8 cellular contexts compared by ENCODE assay signal in the genomic region with DNA sequence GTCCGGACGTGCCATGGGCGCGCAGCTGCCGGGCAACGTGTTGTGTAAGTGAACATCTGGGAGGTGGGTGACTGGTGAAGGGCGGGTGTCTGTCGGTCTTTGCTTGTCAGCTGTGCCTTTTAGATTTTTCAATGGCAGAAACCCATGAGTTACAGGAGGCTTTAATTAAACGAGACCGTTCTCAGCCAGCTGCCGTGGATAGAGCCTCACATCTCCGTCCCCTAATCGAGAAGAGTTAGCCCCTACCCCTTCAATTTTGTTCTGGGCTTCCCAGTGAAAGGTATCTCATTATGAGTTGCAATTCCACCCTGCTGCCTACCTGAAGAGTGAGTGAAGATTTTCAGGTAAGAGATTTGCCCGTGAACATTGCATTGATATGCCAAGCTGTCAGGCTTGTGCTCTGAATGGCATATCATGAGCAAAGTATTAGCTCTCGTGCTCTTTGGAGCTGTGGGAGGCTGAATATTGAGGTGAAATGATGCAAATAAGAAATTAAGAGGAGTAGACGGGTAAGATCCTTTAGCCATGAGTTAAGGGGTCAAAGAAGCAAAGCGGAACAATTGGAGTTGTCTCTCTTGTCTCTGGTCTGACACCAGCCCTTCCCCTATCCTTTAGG.
DNase-seq lines count a peak whose midpoint lies in the region; ATAC-seq and TF ChIP-seq lines count a peak whose summit lies in the region.

No MANE protein-coding gene starts in this region.

- intact Hi-C loops in dorsolateral prefrontal cortex (cut with DNase I), result loop anchor here (1.0 to 10.0 kb wide), 4 partner anchors 92 to 396 kb away; partner anchors contain the start of genes HIBCH (in 2 of the 2), ORMDL1 (in 1 of the 2) and PMS1 (in 1 of the 2)

- H3K4me3 ChIP-seq in GM12864 (ENCODE audit: low read depth, low read length), result peak overlapping the region; percentile 84
- peak overlapping the region; percentile 52 to 92 (median 73) for H3K4me3 ChIP-seq in dorsolateral prefrontal cortex

- peak; percentile 30 for ATAC-seq in GM21526 (IDR thresholded peaks at IDR 0.05; ENCODE audit: low FRiP score, unreplicated experiment)
- ATAC-seq in naive thymus-derived CD8-positive, alpha-beta T cell, result peak in 1 of 2 donors; percentile 57
- no peak for ATAC-seq in GM21737 (IDR thresholded peaks at IDR 0.05; ENCODE audit: unreplicated experiment)
- ATAC-seq in HG02798 (IDR thresholded peaks at IDR 0.05; ENCODE audit: poor library complexity, unreplicated experiment), result no peak

- H3K36me3 Mint-ChIP-seq in naive thymus-derived CD8-positive, alpha-beta T cell, result peaks cover 0 to 13% (median 0%) of the 10 kb centered on the region in 3 donors

- peaks cover 2 to 19% (median 13%) of the 10 kb centered on the region in 4 donors for H3K4me1 Mint-ChIP-seq in naive thymus-derived CD8-positive, alpha-beta T cell

- H3K4me3 Mint-ChIP-seq in naive thymus-derived CD8-positive, alpha-beta T cell, result peak overlapping the region; percentile 56 to 79 (median 64)

- peaks cover 0 to 1% (median 0%) of the 10 kb centered on the region in 9 donors for H3K9me3 Mint-ChIP-seq in naive thymus-derived CD8-positive, alpha-beta T cell

- no peaks in the 10 kb centered on the region for H3K27me3 ChIP-seq in dorsolateral prefrontal cortex

- peaks cover 9 to 37% (median 31%) of the 10 kb centered on the region in 5 donors for H3K27me3 Mint-ChIP-seq in naive thymus-derived CD8-positive, alpha-beta T cell

- H3K27ac Mint-ChIP-seq in naive thymus-derived CD8-positive, alpha-beta T cell, result peak overlapping the region in 2 of 10 donors; percentile 15 to 47

- no peak for DNase-seq in GM12864 (ENCODE audit: low read depth)
- peak; percentile 54 for DNase-seq in NCI-H510A (lab: John Stamatoyannopoulos, UW)
- no peak for DNase-seq in dorsolateral prefrontal cortex
- peak in 1 of 10 donors; percentile 5 for DNase-seq in naive thymus-derived CD8-positive, alpha-beta T cell
- no peak for DNase-seq in DMS79 (lab: John Stamatoyannopoulos, UW)

- POLR2A ChIA-PET in naive thymus-derived CD8-positive, alpha-beta T cell (lab: Charles Lee), result interaction anchor here (0.6 kb wide), 1 partner anchor 418 kb away, joined by 3 read pairs; no protein-coding TSS in a partner anchor

- TF ChIP-seq CTCF in GM12864 (IDR thresholded peaks at IDR 0.05; ENCODE audit: low read depth, low read length, missing control alignments), result no peak
- no peak for TF ChIP-seq CTCF in dorsolateral prefrontal cortex (IDR thresholded peaks at IDR 0.05 in 54 of 56, conservative IDR thresholded peaks at IDR 0.05 in 2 of 56; ENCODE audit: low read depth in 1 of 56, partially characterized antibody in 56 of 56)

- H3K27ac ChIP-seq in dorsolateral prefrontal cortex, result peak overlapping the region; percentile 70 to 99 (median 96)
